Comparison of ENCODE assay signal across 9 cellular contexts in the genomic region with DNA sequence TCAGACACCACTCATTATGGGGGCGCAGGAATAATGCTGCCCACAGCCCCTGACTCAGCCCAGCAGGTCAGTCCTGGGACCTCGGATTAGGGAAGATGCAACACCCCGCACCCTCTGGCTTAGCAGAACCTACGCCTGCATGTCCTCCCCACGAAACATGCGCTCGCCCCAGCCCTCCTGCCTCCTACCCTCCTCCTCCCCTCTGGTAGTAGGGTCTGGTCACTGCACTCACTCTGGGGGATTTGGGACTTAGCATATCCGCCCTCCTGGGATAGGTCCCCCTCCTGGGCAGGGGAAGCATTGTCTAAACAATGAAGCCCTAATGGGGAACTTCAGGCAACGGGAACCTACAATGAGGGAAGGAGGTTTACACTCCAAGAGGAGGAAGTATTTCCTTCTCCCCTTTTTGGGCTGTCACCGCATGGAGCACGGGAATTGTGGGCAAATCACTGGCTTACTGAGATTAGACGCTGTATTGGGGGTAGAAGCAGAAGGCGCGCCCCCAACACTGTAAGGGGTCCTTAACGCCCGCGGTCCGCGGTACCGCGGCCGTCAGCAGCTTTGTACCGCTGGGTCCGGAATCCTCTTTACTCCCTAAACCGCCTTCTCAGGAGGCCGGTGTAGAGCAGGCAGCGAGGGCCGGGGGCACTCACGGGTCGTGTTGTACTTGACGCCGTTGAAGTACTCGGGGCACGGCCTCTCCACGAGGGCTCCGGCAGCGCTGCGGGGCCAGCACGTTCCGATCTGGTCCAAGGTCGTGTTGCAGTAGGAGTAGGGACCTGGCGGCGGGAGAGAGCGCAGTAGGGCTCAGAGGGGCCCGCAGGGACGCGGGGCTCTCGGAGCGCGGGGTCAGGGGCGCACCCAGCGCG. TPM values are rescaled to one million over a fixed set of nuclear protein-coding genes. Genes with fewer than 3 reads are reported as not detected.
A peak's percentile ranks its signal among the peaks of the same experiment; 100 is the strongest.
DNase-seq lines count a peak whose midpoint lies in the region; ATAC-seq and TF ChIP-seq lines count a peak whose summit lies in the region.
"Had no signal": no experiment of that assay in that cellular context is flagged by ENCODE, and none has a peak within 500 bp of the region (broad histone marks: within the 10 kb centered on the region; RNA-seq: fewer than 3 reads in every experiment).

No MANE protein-coding gene starts in this region.

- TF ChIP-seq CTCF in astrocyte of the cerebellum (IDR thresholded peaks at IDR 0.05; ENCODE audit: low read depth, low read length, missing control alignments) (no peak), lower lobe of right lung (IDR thresholded peaks at IDR 0.05) (no peak), tibial artery (IDR thresholded peaks at IDR 0.05) (no peak)

- ATAC-seq in lower lobe of right lung, result peak; percentile 61
- no peak for ATAC-seq in HG02678 (IDR thresholded peaks at IDR 0.05; ENCODE audit: unreplicated experiment)
- ATAC-seq in GM19324 (IDR thresholded peaks at IDR 0.05; ENCODE audit: low FRiP score, unreplicated experiment), result no peak

- peaks cover 13% of the 10 kb centered on the region for H3K4me1 ChIP-seq in lower lobe of right lung
- peaks cover 0 to 17% (median 15%) of the 10 kb centered on the region in 4 donors for H3K4me1 ChIP-seq in tibial artery

- H3K9me3 Mint-ChIP-seq in activated CD4-positive, alpha-beta T cell treated with anti-CD3 and anti-CD28 coated beads, Interleukin-2, amount 10 ng/mL, durations not matched to agents 24 days and 14 days, result no peaks in the 10 kb centered on the region

- H3K36me3 Mint-ChIP-seq in activated CD4-positive, alpha-beta T cell treated with anti-CD3 and anti-CD28 coated beads, Interleukin-2, amount 10 ng/mL, durations not matched to agents 24 days and 14 days (ENCODE audit: low read depth), result no peaks in the 10 kb centered on the region

- intact Hi-C loops in activated CD4-positive, alpha-beta T cell treated with anti-CD3 and anti-CD28 coated beads, Interleukin-2, amount 10 ng/mL, durations not matched to agents 24 days and 14 days (cut with micrococcal nuclease), result no loop called here
- intact Hi-C loops in lower lobe of right lung (cut with DNase I), result no loop called here
- intact Hi-C loops in tibial artery (cut with DNase I; ENCODE audit: low total_unique reads), result no loop called here

- H3K36me3 ChIP-seq in lower lobe of right lung (no peaks in the 10 kb centered on the region), tibial artery (no peaks in the 10 kb centered on the region)

- peak overlapping the region; percentile 68 for H3K4me3 Mint-ChIP-seq in activated CD4-positive, alpha-beta T cell treated with anti-CD3 and anti-CD28 coated beads, Interleukin-2, amount 10 ng/mL, durations not matched to agents 24 days and 14 days

- H3K27me3 Mint-ChIP-seq in activated CD4-positive, alpha-beta T cell treated with anti-CD3 and anti-CD28 coated beads, Interleukin-2, amount 10 ng/mL, durations not matched to agents 24 days and 14 days, result peaks cover 73% of the 10 kb centered on the region

- H3K9me3 ChIP-seq in lower lobe of right lung, result no peaks in the 10 kb centered on the region
- no peaks in the 10 kb centered on the region for H3K9me3 ChIP-seq in tibial artery

- in situ Hi-C loops in astrocyte of the cerebellum (cut with HindIII; ENCODE audit: low sequenced_read_pairs), result no loop called here

- peaks cover 9% of the 10 kb centered on the region for H3K4me1 Mint-ChIP-seq in activated CD4-positive, alpha-beta T cell treated with anti-CD3 and anti-CD28 coated beads, Interleukin-2, amount 10 ng/mL, durations not matched to agents 24 days and 14 days

- H3K27ac ChIP-seq in lower lobe of right lung, result no peak overlapping the region
- no peak overlapping the region for H3K27ac ChIP-seq in tibial artery

- H3K4me3 ChIP-seq in astrocyte of the cerebellum (ENCODE audit: low read depth, low read length) (peak overlapping the region; percentile 16), lower lobe of right lung (peak overlapping the region; percentile 56), tibial artery (peak overlapping the region; percentile 39 to 51)

- peak; percentile 58 for DNase-seq in activated CD4-positive, alpha-beta T cell treated with anti-CD3 and anti-CD28 coated beads, Interleukin-2, amount 10 ng/mL, durations not matched to agents 24 days and 14 days
- DNase-seq in activated CD4-positive, alpha-beta T cell treated with anti-CD3 and anti-CD28 coated beads, Interleukin-2, amount 50 U/mL, for 4 hours, result no peak
- no peak for DNase-seq in astrocyte of the cerebellum (ENCODE audit: low read depth)
- DNase-seq in lower lobe of right lung, result peak; percentile 61
- no peak for DNase-seq in tibial artery
- no peak for DNase-seq in putamen (ENCODE audit: low spot score)
- DNase-seq: NCI-H2029 treated with DMSO at 0.1 percent for 48 hours had no signal

- no peak overlapping the region for H3K27ac Mint-ChIP-seq in activated CD4-positive, alpha-beta T cell treated with anti-CD3 and anti-CD28 coated beads, Interleukin-2, amount 10 ng/mL, durations not matched to agents 24 days and 14 days

- peaks cover 41% of the 10 kb centered on the region for H3K27me3 ChIP-seq in lower lobe of right lung (ENCODE audit: low read depth)
- peaks cover 0 to 79% of the 10 kb centered on the region in 2 donors for H3K27me3 ChIP-seq in tibial artery

RNA-seq across cellular contexts. Expression of a gene that starts 0.8 kb away (rescaled TPM):
- not detected in 2 replicates for total RNA-seq in activated CD4-positive, alpha-beta T cell treated with anti-CD3 and anti-CD28 coated beads, Interleukin-2, amount 10 ng/mL, durations not matched to agents 24 days and 14 days
- not detected for total RNA-seq in lower lobe of right lung

Comparison
In these comparisons a context has a peak if more than half of its experiments do, and no peak if none do; other contexts are left out.
1. DNase-seq: peak in activated CD4-positive, alpha-beta T cell treated with anti-CD3 and anti-CD28 coated beads, Interleukin-2, amount 10 ng/mL, durations not matched to agents 24 days and 14 days (single experiment) and lower lobe of right lung (single experiment); none in activated CD4-positive, alpha-beta T cell treated with anti-CD3 and anti-CD28 coated beads, Interleukin-2, amount 50 U/mL, for 4 hours (0 of 2), astrocyte of the cerebellum (single experiment), tibial artery (0 of 2) and putamen (single experiment).
2. ATAC-seq: peak in lower lobe of right lung (2 of 2); none in HG02678 (single experiment) and GM19324 (single experiment).
3. Peak in every context shown above with its lines, with median percentiles within 50 percentile points of each other: H3K4me3 ChIP-seq.